In genomic region chr6:134183844-134184243, GRCh38 we compare ENCODE assay signal across 18 cellular contexts.
"Had no signal": no experiment of that assay in that cellular context is flagged by ENCODE, and none has a peak within 500 bp of the region (broad histone marks: within the 10 kb centered on the region; RNA-seq: fewer than 3 reads in every experiment).

No MANE protein-coding gene starts in this region.

- H3K4me1 ChIP-seq: colonic mucosa had no signal

- ATAC-seq: activated CD4-positive, alpha-beta T cell treated with anti-CD3 and anti-CD28 coated beads for 36 hours; heart left ventricle; left ventricle myocardium superior; T-cell had no signal

- H3K9me3 Mint-ChIP-seq: nephron; T-cell; T-helper 2 cell treated with Interferon-gamma antibody and Interleukin-4, amounts not matched to agents 5 μg/mL and 100 μg/mL, for 36 hours had no signal

- H3K36me3 Mint-ChIP-seq: T-cell had no signal

- H3K27ac ChIP-seq: colonic mucosa, epithelial cell of prostate, heart left ventricle, sigmoid colon, WERI-Rb-1 had no signal

- H3K4me3 ChIP-seq: colonic mucosa, heart left ventricle, sigmoid colon had no signal

- H3K27me3 ChIP-seq: colonic mucosa, heart left ventricle had no signal

- H3K36me3 ChIP-seq: colonic mucosa, heart left ventricle, sigmoid colon, WERI-Rb-1 had no signal

- H3K27me3 Mint-ChIP-seq: activated CD4-positive, alpha-beta T cell treated with anti-CD3 and anti-CD28 coated beads for 36 hours; activated naive CD8-positive, alpha-beta T cell treated with anti-CD3 and anti-CD28 coated beads, Interleukin-2, amount 10 ng/mL, durations not matched to agents 7 days and 5 days; T-cell had no signal

- H3K9me3 ChIP-seq: colonic mucosa, heart left ventricle, sigmoid colon had no signal

- H3K4me1 Mint-ChIP-seq: nephron had no signal

- H3K4me3 Mint-ChIP-seq: activated CD4-positive, alpha-beta T cell treated with anti-CD3 and anti-CD28 coated beads for 36 hours; activated naive CD8-positive, alpha-beta T cell treated with anti-CD3 and anti-CD28 coated beads, Interleukin-2, amount 10 ng/mL, durations not matched to agents 7 days and 5 days; nephron; T-cell; T-helper 2 cell treated with Interferon-gamma antibody and Interleukin-4, amounts not matched to agents 5 μg/mL and 100 μg/mL, for 36 hours had no signal

- DNase-seq: activated CD4-positive, alpha-beta T cell treated with anti-CD3 and anti-CD28 coated beads for 36 hours; activated CD4-positive, alpha-beta T cell treated with anti-CD3 and anti-CD28 coated beads, Interleukin-2, amount 50 U/mL, for 48 hours; activated naive CD4-positive, alpha-beta T cell treated with Interleukin-2 at 50 U/mL for 16 hours; activated naive CD8-positive, alpha-beta T cell treated with anti-CD3 and anti-CD28 coated beads, Interleukin-2, amount 10 ng/mL, durations not matched to agents 7 days and 5 days; activated T-cell treated with anti-CD3 and anti-CD28 coated beads, Interleukin-2, amount 50 U/mL, for 48 hours; amniotic stem cell; colonic mucosa; heart left ventricle; left ventricle myocardium superior; nucleus accumbens; sigmoid colon; stimulated activated CD4-positive, alpha-beta T cell treated with anti-CD3 and anti-CD28 coated beads, Interleukin-4, amount 100 ng/mL, for 1 hour; stimulated activated naive CD4-positive, alpha-beta T cell treated with Interleukin-2 at 50 U/mL for 16 hours; T-cell; WERI-Rb-1 had no signal

- H3K27ac Mint-ChIP-seq: activated CD4-positive, alpha-beta T cell treated with anti-CD3 and anti-CD28 coated beads for 36 hours; activated naive CD8-positive, alpha-beta T cell treated with anti-CD3 and anti-CD28 coated beads, Interleukin-2, amount 10 ng/mL, durations not matched to agents 7 days and 5 days; nephron; T-cell; T-helper 2 cell treated with Interferon-gamma antibody and Interleukin-4, amounts not matched to agents 5 μg/mL and 100 μg/mL, for 36 hours had no signal
